ENCODE assay signal across 1 cellular context in the genomic region with DNA sequence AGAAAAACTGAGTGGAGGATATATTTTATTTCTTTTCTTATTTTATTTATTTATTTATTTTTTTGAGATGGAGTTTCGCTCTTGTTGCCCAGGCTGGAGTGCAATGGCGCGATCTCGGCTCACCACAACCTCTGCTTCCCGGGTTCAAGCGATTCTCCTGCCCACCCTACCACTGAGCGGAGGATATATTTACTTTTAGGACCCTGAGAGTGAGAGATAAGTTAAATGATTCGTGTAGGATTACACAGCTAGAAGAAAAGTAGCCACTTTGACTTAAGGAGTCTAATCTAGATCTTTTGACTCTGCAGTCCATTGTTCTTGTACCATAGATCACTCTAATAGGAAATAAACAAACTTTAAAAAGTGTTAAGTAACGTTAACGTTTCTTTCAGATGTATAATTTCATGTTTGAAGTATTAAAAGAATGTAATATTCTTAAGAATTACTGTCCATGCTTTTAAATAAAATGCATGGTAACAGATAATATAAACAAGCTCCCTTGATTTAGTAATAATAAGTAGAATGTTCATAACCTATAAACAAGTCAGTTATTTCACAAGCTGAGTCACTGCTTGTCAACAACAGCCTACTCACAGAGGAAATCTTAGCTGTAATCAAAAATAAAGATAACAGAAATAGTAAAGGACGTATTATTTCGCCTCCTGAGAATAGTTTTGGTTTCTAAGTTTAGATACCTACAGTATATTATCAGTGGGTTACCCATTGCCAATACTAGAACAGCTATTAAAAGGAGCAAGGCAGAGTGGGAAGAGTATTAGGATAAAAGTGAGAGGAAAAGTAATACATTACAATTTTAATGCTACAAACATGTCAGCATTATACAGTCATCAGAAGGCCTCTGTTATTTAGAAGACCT.
TF ChIP-seq lines count a peak whose summit lies in the region.

No MANE protein-coding gene starts in this region.

TF ChIP-seq in K562, 482 proteins besides CTCF, POLR2A, EP300 and RAD21 (continued from another document):
- no peak for TF ChIP-seq ZNF609 (CRISPR knock-in tag; IDR thresholded peaks at IDR 0.05; ENCODE audit: borderline replicate concordance)
- peak; percentile 79 for TF ChIP-seq FOSL1 (tag; conservative IDR thresholded peaks at IDR 0.05)
- TF ChIP-seq FOXK2 (conservative IDR thresholded peaks at IDR 0.05 in 1 of 2, IDR thresholded peaks at IDR 0.05 in 1 of 2; ENCODE audit: low read depth in 2 of 2), result no peak; a peak in 1 of 4 replicates
- TF ChIP-seq DPF2 (IDR thresholded peaks at IDR 0.05), result peak; percentile 73
- TF ChIP-seq U2AF2 (optimal IDR thresholded peaks at IDR 0.05; ENCODE audit: low read depth, low read length), result no peak
- TF ChIP-seq ARID1B (IDR thresholded peaks at IDR 0.05), result peak; percentile 76
- TF ChIP-seq ZFX (CRISPR knock-in tag; IDR thresholded peaks at IDR 0.05), result no peak
- TF ChIP-seq MEIS2 (IDR thresholded peaks at IDR 0.05; ENCODE audit: partially characterized antibody), result peak; percentile 10
- TF ChIP-seq ZNF445 (CRISPR knock-in tag; IDR thresholded peaks at IDR 0.05; ENCODE audit: low read depth), result no peak
- peak; percentile 84 for TF ChIP-seq SOX6 (IDR thresholded peaks at IDR 0.05)
- peak; percentile 29 for TF ChIP-seq EP400 (IDR thresholded peaks at IDR 0.05)
- no peak for TF ChIP-seq KLF16 (IDR thresholded peaks at IDR 0.05)
- peak; percentile 33; the same call in 1 of the 2 replicates for TF ChIP-seq C11orf30 (IDR thresholded peaks at IDR 0.05; ENCODE audit: low read depth)
- TF ChIP-seq WHSC1 (IDR thresholded peaks at IDR 0.05; ENCODE audit: low read length), result no peak
- peak; percentile 57 for TF ChIP-seq CBFA2T3 (IDR thresholded peaks at IDR 0.05)
- TF ChIP-seq PBX2 (CRISPR knock-in tag; IDR thresholded peaks at IDR 0.05; ENCODE audit: low read depth), result no peak
- TF ChIP-seq PBX2 (tag; conservative IDR thresholded peaks at IDR 0.05; ENCODE audit: low read depth), result peak; percentile 24; the same call in 1 of the 2 replicates
- no peak for TF ChIP-seq HNRNPK (IDR thresholded peaks at IDR 0.05; ENCODE audit: low read depth, low read length, poor library complexity, severe bottlenecking)
- TF ChIP-seq TEAD1 (CRISPR knock-in tag; IDR thresholded peaks at IDR 0.05), result no peak
- TF ChIP-seq JUND (IDR thresholded peaks at IDR 0.05; ENCODE audit: borderline replicate concordance, low read depth, low read length), result peak; percentile 44; the same call in 1 of the 2 replicates
- peak; percentile 20; the same call in 1 of the 3 replicates for TF ChIP-seq JUND (tag; IDR thresholded peaks at IDR 0.05; ENCODE audit: borderline replicate concordance, low read depth, low read length)
- TF ChIP-seq SUPT5H (IDR thresholded peaks at IDR 0.05), result no peak
- TF ChIP-seq POLR2H (tag; IDR thresholded peaks at IDR 0.05; ENCODE audit: low read depth), result no peak
- no peak for TF ChIP-seq GATAD2B (IDR thresholded peaks at IDR 0.05; ENCODE audit: borderline replicate concordance)
- TF ChIP-seq, protein P1, sequence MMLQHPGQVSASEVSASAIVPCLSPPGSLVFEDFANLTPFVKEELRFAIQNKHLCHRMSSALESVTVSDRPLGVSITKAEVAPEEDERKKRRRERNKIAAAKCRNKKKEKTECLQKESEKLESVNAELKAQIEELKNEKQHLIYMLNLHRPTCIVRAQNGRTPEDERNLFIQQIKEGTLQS (IDR thresholded peaks at IDR 0.05), result peak; percentile 48; the same call in 1 of the 2 replicates
- TF ChIP-seq, protein P1 (CRISPR knock-in tag; conservative IDR thresholded peaks at IDR 0.05), result no peak
- TF ChIP-seq MEF2D (tag; conservative IDR thresholded peaks at IDR 0.05; ENCODE audit: low read depth), result peak; percentile 64; the same call in 1 of the 2 replicates
- TF ChIP-seq TRIM24 (IDR thresholded peaks at IDR 0.05), result no peak
- TF ChIP-seq, protein P2, sequence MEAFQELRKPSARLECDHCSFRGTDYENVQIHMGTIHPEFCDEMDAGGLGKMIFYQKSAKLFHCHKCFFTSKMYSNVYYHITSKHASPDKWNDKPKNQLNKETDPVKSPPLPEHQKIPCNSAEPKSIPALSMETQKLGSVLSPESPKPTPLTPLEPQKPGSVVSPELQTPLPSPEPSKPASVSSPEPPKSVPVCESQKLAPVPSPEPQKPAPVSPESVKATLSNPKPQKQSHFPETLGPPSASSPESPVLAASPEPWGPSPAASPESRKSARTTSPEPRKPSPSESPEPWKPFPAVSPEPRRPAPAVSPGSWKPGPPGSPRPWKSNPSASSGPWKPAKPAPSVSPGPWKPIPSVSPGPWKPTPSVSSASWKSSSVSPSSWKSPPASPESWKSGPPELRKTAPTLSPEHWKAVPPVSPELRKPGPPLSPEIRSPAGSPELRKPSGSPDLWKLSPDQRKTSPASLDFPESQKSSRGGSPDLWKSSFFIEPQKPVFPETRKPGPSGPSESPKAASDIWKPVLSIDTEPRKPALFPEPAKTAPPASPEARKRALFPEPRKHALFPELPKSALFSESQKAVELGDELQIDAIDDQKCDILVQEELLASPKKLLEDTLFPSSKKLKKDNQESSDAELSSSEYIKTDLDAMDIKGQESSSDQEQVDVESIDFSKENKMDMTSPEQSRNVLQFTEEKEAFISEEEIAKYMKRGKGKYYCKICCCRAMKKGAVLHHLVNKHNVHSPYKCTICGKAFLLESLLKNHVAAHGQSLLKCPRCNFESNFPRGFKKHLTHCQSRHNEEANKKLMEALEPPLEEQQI (IDR thresholded peaks at IDR 0.05), result 0 out of 2 replicates have a peak, but pooled peaks have one; percentile 6
- TF ChIP-seq NCOA2 (IDR thresholded peaks at IDR 0.05; ENCODE audit: partially characterized antibody in 2 of 2), result peak in 1 of 2 experiments; percentile 35
- no peak for TF ChIP-seq SAFB (IDR thresholded peaks at IDR 0.05; ENCODE audit: borderline replicate concordance, low read depth, low read length)
- TF ChIP-seq HDGF (IDR thresholded peaks at IDR 0.05), result no peak
- no peak for TF ChIP-seq SLC30A9 (CRISPR knock-in tag; IDR thresholded peaks at IDR 0.05)
- TF ChIP-seq NELFE (IDR thresholded peaks at IDR 0.05; ENCODE audit: insufficient read depth, insufficient read length), result no peak
- TF ChIP-seq ZBTB7A (IDR thresholded peaks at IDR 0.05; ENCODE audit: borderline replicate concordance, control insufficient read depth, low read depth, low read length), result no peak
- peak; percentile 36; the same call in 1 of the 2 replicates for TF ChIP-seq TCF3 (CRISPR knock-in tag; IDR thresholded peaks at IDR 0.05)
- peak; percentile 54; the same call in 1 of the 2 replicates for TF ChIP-seq SMARCA4 (IDR thresholded peaks at IDR 0.05)
